In the genomic region with DNA sequence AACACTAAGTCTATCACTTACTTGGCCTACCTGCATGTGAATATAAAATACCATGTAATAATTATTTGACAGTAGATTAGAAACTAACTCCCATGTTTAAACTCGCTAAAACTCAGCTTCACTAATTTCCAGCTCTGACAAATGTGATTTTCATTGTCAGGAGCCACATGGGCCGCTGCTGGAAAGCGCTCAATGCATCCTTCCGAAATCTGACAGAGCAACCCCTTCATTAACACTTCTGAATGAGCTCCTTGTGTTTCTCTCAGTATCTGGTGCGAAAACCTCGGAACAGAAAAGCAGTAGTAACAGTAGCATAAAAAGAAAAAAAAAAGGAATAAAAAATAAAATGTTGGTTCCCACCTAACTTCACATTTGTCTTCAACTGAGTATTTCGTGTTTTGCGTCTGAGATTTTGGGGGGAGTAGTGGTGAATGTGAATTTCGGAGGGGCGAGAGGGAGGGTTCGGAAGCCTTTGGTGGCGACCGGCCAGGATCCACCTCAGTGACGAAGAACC, we compare ENCODE assay signal across 8 cellular contexts. TPM values are rescaled to one million over a fixed set of nuclear protein-coding genes. Genes with fewer than 3 reads are reported as not detected.
DNase-seq lines count a peak whose midpoint lies in the region; ATAC-seq lines count a peak whose summit lies in the region.

No MANE protein-coding gene starts in this region.

- H3K9ac ChIP-seq in NT2/D1 (ENCODE audit: insufficient read length, low read depth), result peak overlapping the region; percentile 98

- H3K4me1 Mint-ChIP-seq in naive B cell, result peaks cover 12 to 25% (median 17%) of the 10 kb centered on the region in 3 donors

- H3K4me1 ChIP-seq in NT2/D1 (ENCODE audit: insufficient read depth, insufficient read length), result peaks cover 2% of the 10 kb centered on the region
- H3K4me1 ChIP-seq in effector memory CD4-positive, alpha-beta T cell (ENCODE audit: control insufficient read depth, insufficient read depth, low read length, poor library complexity, severe bottlenecking), result peaks cover 7% of the 10 kb centered on the region

- peaks cover 30% of the 10 kb centered on the region for H3K36me3 ChIP-seq in NT2/D1 (ENCODE audit: insufficient read depth, insufficient read length, low read length)
- peaks cover 10% of the 10 kb centered on the region for H3K36me3 ChIP-seq in effector memory CD4-positive, alpha-beta T cell (ENCODE audit: control insufficient read depth, insufficient read depth, low read length)

- H3K9me3 ChIP-seq in NT2/D1 (ENCODE audit: insufficient read depth, low read length), result no peaks in the 10 kb centered on the region
- no peaks in the 10 kb centered on the region for H3K9me3 ChIP-seq in effector memory CD4-positive, alpha-beta T cell (ENCODE audit: control insufficient read depth, low read length)

- H3K36me3 Mint-ChIP-seq in naive B cell, result peaks cover 0 to 5% of the 10 kb centered on the region in 2 donors

- DNase-seq in ELR (ENCODE audit: low read depth) (peak; percentile 22), NT2/D1 (ENCODE audit: low read depth, low spot score) (no peak), naive B cell (no peak), sciatic nerve (ENCODE audit: low spot score) (no peak), EL (no peak)
- no peak for DNase-seq in effector memory CD4-positive, alpha-beta T cell

- no peaks in the 10 kb centered on the region for H3K27me3 Mint-ChIP-seq in naive B cell

- H3K27ac Mint-ChIP-seq in naive B cell, result peak overlapping the region; percentile 95 to 99 (median 98)

- peak overlapping the region; percentile 80 for H3K27ac ChIP-seq in effector memory CD4-positive, alpha-beta T cell (ENCODE audit: insufficient read depth, low read length, poor library complexity, severe bottlenecking)

- H3K27me3 ChIP-seq in NT2/D1 (ENCODE audit: insufficient read depth, insufficient read length), result no peaks in the 10 kb centered on the region
- no peaks in the 10 kb centered on the region for H3K27me3 ChIP-seq in effector memory CD4-positive, alpha-beta T cell (replicated peaks; ENCODE audit: control insufficient read depth, insufficient read depth, low read length, poor library complexity, severe bottlenecking)

- H3K4me3 Mint-ChIP-seq in naive B cell, result peak overlapping the region; percentile 91 to 98 (median 97)

- peak overlapping the region; percentile 93 for H3K4me3 ChIP-seq in NT2/D1 (ENCODE audit: insufficient read length, low read depth)
- peak overlapping the region; percentile 66 for H3K4me3 ChIP-seq in effector memory CD4-positive, alpha-beta T cell (ENCODE audit: insufficient read depth, low read depth, low read length, poor library complexity, severe bottlenecking)

- H3K9me3 Mint-ChIP-seq in naive B cell, result no peaks in the 10 kb centered on the region

- intact Hi-C loops in sciatic nerve (cut with DNase I), result no loop called here

- ATAC-seq in naive B cell (ENCODE audit: low read depth in 2 of 2) (no peak), HG02938 (IDR thresholded peaks at IDR 0.05; ENCODE audit: unreplicated experiment) (no peak), HG03159 (IDR thresholded peaks at IDR 0.05; ENCODE audit: unreplicated experiment) (no peak), sciatic nerve (no peak)

RNA-seq across cellular contexts. Expression of a gene that starts 0.7 kb away (rescaled TPM):
- polyA plus RNA-seq in naive B cell (ENCODE audit: low read depth in 6 of 6), result 10 to 100 TPM; 56.9 to 77.3 (median 64.6) TPM
- 41.4 TPM for total RNA-seq in sciatic nerve

RNA-seq across cellular contexts. Expression of a gene that starts 47.4 kb away (rescaled TPM):
- under 1 TPM in 1 of 6 donors, not detected in 5; 0.91 TPM for polyA plus RNA-seq in naive B cell (ENCODE audit: low read depth in 6 of 6)
- total RNA-seq in sciatic nerve, result 5.0 TPM

RNA-seq across cellular contexts. Expression of a gene that starts 55.2 kb away (rescaled TPM):
- not detected for polyA plus RNA-seq in naive B cell (ENCODE audit: low read depth in 6 of 6)
- total RNA-seq in sciatic nerve, result 3.0 TPM
